Comparison of ENCODE assay signal across 8 cellular contexts in the genomic region with DNA sequence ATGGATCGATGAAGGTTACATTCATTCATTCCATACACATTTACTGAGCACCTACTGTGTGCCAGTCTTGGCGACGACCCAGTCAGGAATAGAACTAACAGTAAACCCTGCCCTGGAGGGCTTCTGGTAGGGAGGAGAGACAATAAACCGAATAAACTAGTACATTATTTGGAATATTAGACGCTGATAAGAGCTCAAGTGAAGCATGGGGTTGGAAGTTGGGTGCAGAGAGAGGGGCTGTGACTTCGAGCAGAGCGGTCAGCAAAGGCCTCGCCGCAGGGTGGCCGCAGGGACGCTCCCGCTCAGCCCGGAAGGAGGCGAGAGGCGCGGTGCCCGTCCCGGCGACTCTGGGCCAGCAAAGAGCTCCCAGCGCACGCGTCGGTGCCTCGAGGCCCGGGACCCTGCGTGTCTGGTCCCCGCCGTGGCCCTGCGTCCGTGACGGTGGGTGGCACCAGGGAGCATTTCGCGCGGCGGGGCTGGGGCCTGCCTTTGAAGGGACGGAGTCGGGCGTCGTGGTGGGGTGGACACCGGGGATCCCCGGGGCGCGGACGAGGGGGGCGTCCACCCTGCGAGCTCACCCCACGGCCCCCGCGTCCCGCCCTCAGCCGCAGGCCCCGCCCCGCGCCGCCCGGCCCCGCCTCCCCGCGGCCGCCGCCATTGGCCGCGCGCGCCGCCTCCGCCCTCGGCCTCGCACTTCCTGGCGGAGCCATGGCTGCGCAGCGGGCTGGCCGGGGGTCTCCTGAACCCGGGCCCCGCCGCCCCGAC. TPM values are rescaled to one million over a fixed set of nuclear protein-coding genes. Genes with fewer than 3 reads are reported as not detected.
DNase-seq lines count a peak whose midpoint lies in the region; ATAC-seq and TF ChIP-seq lines count a peak whose summit lies in the region.

TSS of gene KLHL36 (plus strand) at position 682 of the 765 bp plus-strand sequence. CDS start 2,357 bp downstream, outside the sequence.

- H3K9me3 ChIP-seq in BLaER1 (no peaks in the 10 kb centered on the region), adrenal gland (replicated peaks in 1 of 3) (no peaks in the 10 kb centered on the region), right cardiac atrium (ENCODE audit: control insufficient read depth, low read length) (no peaks in the 10 kb centered on the region), vagina (no peaks in the 10 kb centered on the region)

- H3K36me3 Mint-ChIP-seq in T-cell, result peaks cover 14% of the 10 kb centered on the region

- H3K27me3 Mint-ChIP-seq in T-cell, result no peaks in the 10 kb centered on the region

- H3K4me1 ChIP-seq in BLaER1, result peaks cover 44% of the 10 kb centered on the region
- peaks cover 20 to 33% of the 10 kb centered on the region in 2 donors for H3K4me1 ChIP-seq in adrenal gland (replicated peaks in 1 of 2)
- H3K4me1 ChIP-seq in right cardiac atrium (ENCODE audit: control insufficient read depth, insufficient read depth, low read length), result peaks cover 6% of the 10 kb centered on the region
- peaks cover 11% of the 10 kb centered on the region for H3K4me1 ChIP-seq in rectal smooth muscle tissue (ENCODE audit: control insufficient read depth, insufficient read depth, low read length)
- H3K4me1 ChIP-seq in vagina, result peaks cover 36% of the 10 kb centered on the region

- 7 to 32% (median 16%) methylated on average over 16 to 72 of the region's 77 CpGs for WGBS in adrenal gland, 4 donors
- WGBS in right cardiac atrium, result 5% methylated on average over 77 of the region's 77 CpGs

- H3K9me3 Mint-ChIP-seq in T-cell, result no peaks in the 10 kb centered on the region

- H3K27ac ChIP-seq in BLaER1 (peak within 1 kb of the TSS; percentile 78), adrenal gland (peak within 1 kb of the TSS in 4 of 5 donors; percentile 54 to 96 (median 80)), right cardiac atrium (ENCODE audit: low read length) (peak within 1 kb of the TSS; percentile 85), rectal smooth muscle tissue (ENCODE audit: low read depth, low read length) (peak within 1 kb of the TSS; percentile 76), vagina (peak within 1 kb of the TSS; percentile 86)

- TF ChIP-seq CTCF in adrenal gland (IDR thresholded peaks at IDR 0.05) (peak in 1 of 6 experiments; percentile 15), vagina (IDR thresholded peaks at IDR 0.05) (peak in 1 of 3 experiments; percentile 16)

- POLR2A ChIA-PET in T-cell (lab: Charles Lee), result interaction anchor here in 1 of 2 donors (1.0 kb wide), 1 partner anchor 40 kb away, joined by 5 read pairs; no protein-coding TSS in a partner anchor

- H3K4me3 ChIP-seq in BLaER1, result peak within 1 kb of the TSS; percentile 84
- H3K4me3 ChIP-seq in adrenal gland, result peak within 1 kb of the TSS; percentile 28 to 94 (median 72)
- H3K4me3 ChIP-seq in right cardiac atrium (ENCODE audit: low read length), result peak within 1 kb of the TSS; percentile 99
- peak within 1 kb of the TSS; percentile 86 for H3K4me3 ChIP-seq in rectal smooth muscle tissue (ENCODE audit: low read length)
- peak within 1 kb of the TSS; percentile 84 to 98 for H3K4me3 ChIP-seq in vagina

- peak within 1 kb of the TSS; percentile 87 to 91 for H3K27ac Mint-ChIP-seq in T-cell

- peaks cover 29% of the 10 kb centered on the region for H3K36me3 ChIP-seq in BLaER1
- peaks cover 0 to 21% of the 10 kb centered on the region in 2 donors for H3K36me3 ChIP-seq in adrenal gland (replicated peaks in 1 of 2)
- H3K36me3 ChIP-seq in rectal smooth muscle tissue (ENCODE audit: control insufficient read depth, insufficient read depth, low read length), result no peaks in the 10 kb centered on the region
- H3K36me3 ChIP-seq in vagina, result peaks cover 0 to 14% of the 10 kb centered on the region in 2 donors

- intact Hi-C loops in adrenal gland (cut with DNase I) (no loop called here), right cardiac atrium (cut with DNase I) (no loop called here), vagina (cut with DNase I) (no loop called here)

- CTCF ChIA-PET in T-cell (lab: Charles Lee), result interaction anchor here (1.0 to 1.5 kb wide), 3 partner anchors 24 to 142 kb away, joined by 3 to 4 read pairs (median 3); no protein-coding TSS in a partner anchor

- ATAC-seq in GM19023 (IDR thresholded peaks at IDR 0.05; ENCODE audit: unreplicated experiment) (peak; percentile 80), HG03175 (IDR thresholded peaks at IDR 0.05; ENCODE audit: unreplicated experiment) (peak; percentile 82), T-cell (replicated peaks in 1 of 4) (peak; percentile 87 to 90 (median 88)), right cardiac atrium (peak; percentile 81 to 84)

- peaks cover 43 to 53% (median 47%) of the 10 kb centered on the region in 3 donors for H3K4me1 Mint-ChIP-seq in T-cell

- peaks cover 41% of the 10 kb centered on the region for H4K20me1 ChIP-seq in BLaER1

- TF ChIP-seq POLR2A in adrenal gland (IDR thresholded peaks at IDR 0.05) (peak in 1 of 2 donors; percentile 24), vagina (IDR thresholded peaks at IDR 0.05) (peak in 1 of 2 donors; percentile 22)

- H3K4me2 ChIP-seq in BLaER1, result peak within 1 kb of the TSS; percentile 98

- DNase-seq in T-cell, result peak; percentile 26 to 78 (median 63)
- DNase-seq in adrenal gland, result peak in 6 of 7 donors; percentile 41 to 66 (median 48)
- DNase-seq in right cardiac atrium, result peak; percentile 69 to 89 (median 89)
- DNase-seq in vagina (ENCODE audit: extremely low spot score in 2 of 2), result no peak

- H3K9ac ChIP-seq in BLaER1 (peak within 1 kb of the TSS; percentile 82), rectal smooth muscle tissue (ENCODE audit: low read length) (peak within 1 kb of the TSS; percentile 74)

- no peaks in the 10 kb centered on the region for H3K27me3 ChIP-seq in BLaER1
- H3K27me3 ChIP-seq in adrenal gland, result no peaks in the 10 kb centered on the region
- H3K27me3 ChIP-seq in right cardiac atrium (ENCODE audit: control insufficient read depth, insufficient read depth), result no peaks in the 10 kb centered on the region
- H3K27me3 ChIP-seq in rectal smooth muscle tissue (ENCODE audit: control insufficient read depth, insufficient read depth, low read length), result no peaks in the 10 kb centered on the region
- H3K27me3 ChIP-seq in vagina, result no peaks in the 10 kb centered on the region

- H3K4me3 Mint-ChIP-seq in T-cell, result peak within 1 kb of the TSS; percentile 83 to 94 (median 85)

RNA-seq across cellular contexts. Expression of gene KLHL36, which starts in this region (rescaled TPM):
- total RNA-seq in T-cell, result 100 to 1,000 TPM in 3 of 5 donors, 10 to 100 TPM in 2; 96.1 to 135 (median 127) TPM
- total RNA-seq in adrenal gland, result 10 to 100 TPM; 35.5 to 81.6 (median 60.4) TPM
- 10 to 100 TPM; 10.7 to 25.2 (median 22.8) TPM for polyA plus RNA-seq in adrenal gland
- 10 to 100 TPM; 37.4 to 47.2 (median 41.1) TPM for total RNA-seq in right cardiac atrium
- 17.2 TPM for polyA plus RNA-seq in right cardiac atrium
- 39.3 TPM for total RNA-seq in vagina

Comparison
In these comparisons a context has a peak if more than half of its experiments do, and no peak if none do; other contexts are left out.
1. DNase-seq: peak in T-cell (34 of 34), adrenal gland (6 of 7) and right cardiac atrium (3 of 3); none in vagina (0 of 2).
2. Peak in every context shown above with its lines, with median percentiles within 50 percentile points of each other: H3K27ac ChIP-seq, H3K4me3 ChIP-seq and ATAC-seq.